8 cellular contexts compared by ENCODE assay signal in genomic region chr4:40980318-40980883, GRCh38.
DNase-seq lines count a peak whose midpoint lies in the region; ATAC-seq and TF ChIP-seq lines count a peak whose summit lies in the region.

No MANE protein-coding gene starts in this region.

- intact Hi-C loops in psoas muscle (cut with DNase I) = no loop called here

- 31 to 42% (median 31%) methylated on average over 1 of the region's 1 CpG for WGBS in psoas muscle, 3 donors

- H3K36me3 ChIP-seq in psoas muscle (ENCODE audit: insufficient read depth in 1 of 2, low read depth in 1 of 2) = no peaks in the 10 kb centered on the region

- no peak overlapping the region for H3K27ac ChIP-seq in psoas muscle

- ATAC-seq in psoas muscle = no peak

- H3K27me3 ChIP-seq in psoas muscle (ENCODE audit: insufficient read depth in 3 of 3, low read length in 2 of 3) = no peaks in the 10 kb centered on the region

- no peaks in the 10 kb centered on the region for H3K9me3 ChIP-seq in psoas muscle

- DNase-seq in NCI-H1417 (lab: John Stamatoyannopoulos, UW) = peak in 2 of 3 experiments; percentile 4 to 70
- no peak for DNase-seq in NCI-H1417 treated with DMSO at 0.1 percent for 48 hours (lab: John Stamatoyannopoulos, UW)
- DNase-seq in M059J (ENCODE audit: low read depth) = peak; percentile 30
- peak; percentile 48 for DNase-seq in epithelial cell of esophagus (ENCODE audit: low read depth)
- DNase-seq in psoas muscle = no peak
- no peak for DNase-seq in NCI-H526 treated with DMSO at 0.1 percent for 48 hours (lab: John Stamatoyannopoulos, UW)
- no peak for DNase-seq in activated T-cell treated with anti-CD3 and anti-CD28 coated beads for 4 hours
- DNase-seq in activated CD4-positive, alpha-beta T cell treated with anti-CD3 and anti-CD28 coated beads for 48 hours = no peak

- peak; percentile 54 for TF ChIP-seq CTCF in epithelial cell of esophagus (IDR thresholded peaks at IDR 0.05; ENCODE audit: insufficient read depth, low read depth, low read length, missing control alignments)
- TF ChIP-seq CTCF in psoas muscle (IDR thresholded peaks at IDR 0.05) = peak; percentile 22

- H3K4me3 ChIP-seq in epithelial cell of esophagus (ENCODE audit: low read length) (no peak overlapping the region), psoas muscle (no peak overlapping the region)

- peaks cover 6% of the 10 kb centered on the region for H3K4me1 ChIP-seq in psoas muscle

Comparison
In these comparisons a context has a peak if more than half of its experiments do, and no peak if none do; other contexts are left out.
1. DNase-seq: peak in NCI-H1417 (2 of 3), M059J (single experiment) and epithelial cell of esophagus (single experiment); none in NCI-H1417 treated with DMSO at 0.1 percent for 48 hours (single experiment), psoas muscle (0 of 2), NCI-H526 treated with DMSO at 0.1 percent for 48 hours (single experiment), activated T-cell treated with anti-CD3 and anti-CD28 coated beads for 4 hours (single experiment) and activated CD4-positive, alpha-beta T cell treated with anti-CD3 and anti-CD28 coated beads for 48 hours (single experiment).